ENCODE assay signal across 12 cellular contexts in genomic region chr9:136091582-136092352, GRCh38. TPM values are rescaled to one million over a fixed set of nuclear protein-coding genes. Genes with fewer than 3 reads are reported as not detected.
DNase-seq lines count a peak whose midpoint lies in the region; TF ChIP-seq lines count a peak whose summit lies in the region.
"Had no signal": no experiment of that assay in that cellular context is flagged by ENCODE, and none has a peak within 500 bp of the region (broad histone marks: within the 10 kb centered on the region; RNA-seq: fewer than 3 reads in every experiment).

No MANE protein-coding gene starts in this region.

- 83% methylated on average over 20 of the region's 20 CpGs for WGBS in suprapubic skin

- H3K4me3 Mint-ChIP-seq in neural crest cell, result peak overlapping the region; percentile 81
- H3K4me3 Mint-ChIP-seq: activated naive CD8-positive, alpha-beta T cell treated with anti-CD3 and anti-CD28 coated beads for 36 hours had no signal

- H3K9ac ChIP-seq in HUES48 (ENCODE audit: low read depth, low read length), result no peak overlapping the region; the same call in 1 of the 2 replicates

- CTCF ChIA-PET in A673 (lab: Charles Lee), result interaction anchor here (0.6 kb wide), 1 partner anchor 97 kb away, joined by 6 read pairs; no protein-coding TSS in a partner anchor
- CTCF ChIA-PET in HEK293T (lab: Yijun Ruan, JAX), result interaction anchor here (1.3 to 1.5 kb wide), 2 partner anchors 12 to 124 kb away, joined by 3 to 4 read pairs; no protein-coding TSS in a partner anchor

- H3K27ac ChIP-seq in A673 (ENCODE audit: low read depth, low read length, poor library complexity, severe bottlenecking), result peak overlapping the region; percentile 50
- H3K27ac ChIP-seq in HUES48 (ENCODE audit: low read depth, low read length), result peak overlapping the region; percentile 53
- peak overlapping the region; percentile 65 for H3K27ac ChIP-seq in cingulate gyrus (ENCODE audit: low read depth, low read length)
- H3K27ac ChIP-seq in suprapubic skin, result no peak overlapping the region
- H3K27ac ChIP-seq: C4-2B, PC-9 had no signal

- peaks cover 14% of the 10 kb centered on the region for H3K27me3 Mint-ChIP-seq in neural crest cell (ENCODE audit: low read depth)
- H3K27me3 Mint-ChIP-seq: activated naive CD8-positive, alpha-beta T cell treated with anti-CD3 and anti-CD28 coated beads for 36 hours had no signal

- TF ChIP-seq POLR2A in suprapubic skin (IDR thresholded peaks at IDR 0.05), result no peak

- H3K4me1 ChIP-seq in A673 (ENCODE audit: insufficient read depth, low read length, poor library complexity, severe bottlenecking), result peaks cover 46% of the 10 kb centered on the region
- H3K4me1 ChIP-seq in HUES48 (ENCODE audit: control insufficient read depth, insufficient read depth, low read length), result peaks cover 61% of the 10 kb centered on the region
- peaks cover 77% of the 10 kb centered on the region for H3K4me1 ChIP-seq in suprapubic skin

- no peaks in the 10 kb centered on the region for H3K36me3 Mint-ChIP-seq in neural crest cell (ENCODE audit: low read depth)
- H3K36me3 Mint-ChIP-seq: activated naive CD8-positive, alpha-beta T cell treated with anti-CD3 and anti-CD28 coated beads for 36 hours had no signal

- TF ChIP-seq CTCF in A673 (conservative IDR thresholded peaks at IDR 0.05; ENCODE audit: low read depth, low read length), result no peak
- no peak for TF ChIP-seq CTCF in neural crest cell (conservative IDR thresholded peaks at IDR 0.05)
- TF ChIP-seq CTCF in suprapubic skin (IDR thresholded peaks at IDR 0.05), result no peak

- H3K36me3 ChIP-seq in A673 (ENCODE audit: insufficient read depth, low read length, poor library complexity, severe bottlenecking), result no peaks in the 10 kb centered on the region
- H3K36me3 ChIP-seq in HUES48 (ENCODE audit: control insufficient read depth, insufficient read depth, low read length), result no peaks in the 10 kb centered on the region
- H3K36me3 ChIP-seq in suprapubic skin, result no peaks in the 10 kb centered on the region

- H3K4me3 ChIP-seq in A673 (ENCODE audit: low read depth, low read length, poor library complexity, severe bottlenecking) (no peak overlapping the region), HUES48 (ENCODE audit: low read depth, low read length) (no peak overlapping the region), suprapubic skin (no peak overlapping the region)
- H3K4me3 ChIP-seq: GM12878, PC-9 had no signal

- POLR2A ChIA-PET in A673 (lab: Charles Lee; ENCODE audit: low non-redundant PET), result no interaction called here
- POLR2A ChIA-PET in HEK293T (lab: Yijun Ruan, JAX), result interaction anchor here (0.8 kb wide), 1 partner anchor 28 kb away, joined by 3 read pairs; no protein-coding TSS in a partner anchor

- H3K27ac Mint-ChIP-seq in neural crest cell (ENCODE audit: unreplicated experiment), result peak overlapping the region; percentile 50
- H3K27ac Mint-ChIP-seq: activated naive CD8-positive, alpha-beta T cell treated with anti-CD3 and anti-CD28 coated beads for 36 hours had no signal

- no peak for DNase-seq in A673 (ENCODE audit: low spot score)
- DNase-seq in neural crest cell (ENCODE audit: low read depth, low spot score), result no peak
- no peak for DNase-seq in DMS53 treated with DMSO at 0.1 percent for 48 hours (lab: John Stamatoyannopoulos, UW; ENCODE audit: unreplicated experiment)
- no peak for DNase-seq in HEK293T (ENCODE audit: extremely low spot score)
- no peak for DNase-seq in OCI-M2 (lab: John Stamatoyannopoulos, UW; ENCODE audit: unreplicated experiment)
- no peak for DNase-seq in suprapubic skin (ENCODE audit: low spot score in 2 of 2)
- DNase-seq: activated naive CD8-positive, alpha-beta T cell treated with anti-CD3 and anti-CD28 coated beads for 36 hours; PC-9 had no signal

- no peaks in the 10 kb centered on the region for H3K27me3 ChIP-seq in A673 (replicated peaks; ENCODE audit: insufficient read depth, low read depth, low read length, poor library complexity)
- H3K27me3 ChIP-seq in HUES48 (ENCODE audit: control insufficient read depth, insufficient read depth, low read length), result peaks cover 21% of the 10 kb centered on the region
- no peaks in the 10 kb centered on the region for H3K27me3 ChIP-seq in suprapubic skin

- peaks cover 13% of the 10 kb centered on the region for H3K4me1 Mint-ChIP-seq in neural crest cell

- intact Hi-C loops in A673 (cut with micrococcal nuclease; ENCODE audit: unreplicated experiment), result no loop called here

- H3K9me3 Mint-ChIP-seq in neural crest cell, result no peaks in the 10 kb centered on the region
- H3K9me3 Mint-ChIP-seq: activated naive CD8-positive, alpha-beta T cell treated with anti-CD3 and anti-CD28 coated beads for 36 hours had no signal

- H3K9me3 ChIP-seq in A673 (ENCODE audit: low read depth, low read length, poor library complexity, severe bottlenecking) (no peaks in the 10 kb centered on the region), HUES48 (ENCODE audit: control insufficient read depth, insufficient read depth, low read length) (no peaks in the 10 kb centered on the region), suprapubic skin (no peaks in the 10 kb centered on the region)

- no peak for TF ChIP-seq EP300 in suprapubic skin (IDR thresholded peaks at IDR 0.05)

- BruUV-seq in A673 (replicated peaks; lab: Mats Ljungman, UMichigan), result no TSS peak

TF ChIP-seq in HEK293T, 16 proteins besides CTCF, POLR2A, EP300 and RAD21:
- TF ChIP-seq SP1 (IDR thresholded peaks at IDR 0.05) (no peak), ELF4 (IDR thresholded peaks at IDR 0.05) (no peak), HDGF (IDR thresholded peaks at IDR 0.05; ENCODE audit: borderline replicate concordance) (no peak), ARNT (IDR thresholded peaks at IDR 0.05) (no peak), BHLHE40 (IDR thresholded peaks at IDR 0.05; ENCODE audit: borderline replicate concordance) (no peak), FOXM1 (IDR thresholded peaks at IDR 0.05; ENCODE audit: borderline replicate concordance) (no peak), SUZ12 (IDR thresholded peaks at IDR 0.05) (no peak), L3MBTL2 (conservative IDR thresholded peaks at IDR 0.05) (no peak), TARDBP (IDR thresholded peaks at IDR 0.05) (no peak), NFRKB (IDR thresholded peaks at IDR 0.05) (no peak), CTBP1 (IDR thresholded peaks at IDR 0.05; ENCODE audit: borderline replicate concordance) (no peak), PKNOX1 (IDR thresholded peaks at IDR 0.05) (no peak), FOXK2 (IDR thresholded peaks at IDR 0.05) (no peak), ZNF384 (IDR thresholded peaks at IDR 0.05) (no peak), LEF1 (IDR thresholded peaks at IDR 0.05; ENCODE audit: borderline replicate concordance) (no peak)
TF ChIP-seq in HEK293T: peak in this region for 0.

RNA-seq across cellular contexts. Expression of gene NACC2, which starts 3.3 kb away (rescaled TPM):
- total RNA-seq in A673 (2021) (19.5 and 22.7 TPM in 2 replicates), neural crest cell (8.1 and 8.6 TPM in 2 replicates), suprapubic skin (10 to 100 TPM; 12.1 to 14.9 (median 13.7) TPM)

RNA-seq across cellular contexts. Expression of gene TMEM250, which starts 26.9 kb away (rescaled TPM):
- 44.7 and 48.4 TPM in 2 replicates for total RNA-seq in A673 (2021)
- 37.4 and 39.0 TPM in 2 replicates for total RNA-seq in neural crest cell
- 10 to 100 TPM; 37.0 to 66.9 (median 57.8) TPM for total RNA-seq in suprapubic skin
